Comparison of ENCODE assay signal across 1 cellular context in the genomic region with DNA sequence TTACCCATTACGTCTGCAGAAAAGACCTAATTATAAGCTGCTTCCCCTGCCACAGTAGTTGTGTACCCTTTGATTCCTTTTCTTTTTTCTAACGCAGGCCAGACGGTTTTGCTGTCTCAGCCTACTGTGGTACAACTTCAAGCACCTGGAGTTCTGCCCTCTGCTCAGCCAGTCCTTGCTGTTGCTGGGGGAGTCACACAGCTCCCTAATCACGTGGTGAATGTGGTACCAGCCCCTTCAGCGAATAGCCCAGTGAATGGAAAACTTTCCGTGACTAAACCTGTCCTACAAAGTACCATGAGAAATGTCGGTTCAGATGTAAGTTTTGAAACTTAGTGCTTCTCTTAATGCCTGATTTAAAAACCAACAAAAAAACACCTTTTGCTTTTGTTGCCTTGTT.
TF ChIP-seq lines count a peak whose summit lies in the region.

No MANE protein-coding gene starts in this region.

TF ChIP-seq in WTC11, 78 proteins besides CTCF, POLR2A, EP300 and RAD21 (continued from another document):
- TF ChIP-seq, protein P1, sequence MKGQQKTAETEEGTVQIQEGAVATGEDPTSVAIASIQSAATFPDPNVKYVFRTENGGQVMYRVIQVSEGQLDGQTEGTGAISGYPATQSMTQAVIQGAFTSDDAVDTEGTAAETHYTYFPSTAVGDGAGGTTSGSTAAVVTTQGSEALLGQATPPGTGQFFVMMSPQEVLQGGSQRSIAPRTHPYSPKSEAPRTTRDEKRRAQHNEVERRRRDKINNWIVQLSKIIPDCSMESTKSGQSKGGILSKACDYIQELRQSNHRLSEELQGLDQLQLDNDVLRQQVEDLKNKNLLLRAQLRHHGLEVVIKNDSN (CRISPR knock-in tag; IDR thresholded peaks at IDR 0.05): peak; percentile 60; the same call in 1 of the 2 replicates
